10 cellular contexts compared by ENCODE assay signal in genomic region chr9:84293001-84293798, GRCh38. TPM values are rescaled to one million over a fixed set of nuclear protein-coding genes. Genes with fewer than 3 reads are reported as not detected.
A peak's percentile ranks its signal among the peaks of the same experiment; 100 is the strongest.
DNase-seq lines count a peak whose midpoint lies in the region; ATAC-seq and TF ChIP-seq lines count a peak whose summit lies in the region.
"Had no signal": no experiment of that assay in that cellular context is flagged by ENCODE, and none has a peak within 500 bp of the region (broad histone marks: within the 10 kb centered on the region; RNA-seq: fewer than 3 reads in every experiment).

No MANE protein-coding gene starts in this region.

- ATAC-seq in GM18867 (IDR thresholded peaks at IDR 0.05; ENCODE audit: unreplicated experiment), result peak; percentile 61
- peak; percentile 67 for ATAC-seq in GM21619 (IDR thresholded peaks at IDR 0.05; ENCODE audit: unreplicated experiment)
- ATAC-seq in IMR-90 (ENCODE audit: low read depth), result no peak
- ATAC-seq in mucosa of descending colon, result peak; percentile 67
- no peak for ATAC-seq in Right ventricle myocardium superior (ENCODE audit: poor library complexity)
- ATAC-seq: body of pancreas, HCT116 had no signal

- H3K18ac ChIP-seq in IMR-90 (ENCODE audit: low read depth, low read length), result no peak overlapping the region

- DNase-seq in IMR-90 (no peak), mucosa of descending colon (no peak), Right ventricle myocardium superior (no peak), epidermal melanocyte (ENCODE audit: insufficient read length, low spot score) (no peak), midbrain (lab: John Stamatoyannopoulos, UW) (no peak), NCI-H1694 (lab: John Stamatoyannopoulos, UW) (no peak)
- DNase-seq: body of pancreas had no signal

- no peaks in the 10 kb centered on the region for H3K9me3 ChIP-seq in IMR-90 (ENCODE audit: control insufficient read depth, insufficient read depth, low read length)
- H3K9me3 ChIP-seq in mucosa of descending colon, result no peaks in the 10 kb centered on the region
- H3K9me3 ChIP-seq: body of pancreas had no signal

- CTCF ChIA-PET in IMR-90 (lab: Yijun Ruan, JAX), result no interaction called here

- no peak overlapping the region for H3K56ac ChIP-seq in IMR-90 (ENCODE audit: extremely low read depth, insufficient read depth, low read length)

- H3K4me3 ChIP-seq in IMR-90 (ENCODE audit: insufficient read depth, low read depth, low read length) (no peak overlapping the region), mucosa of descending colon (no peak overlapping the region)
- H3K4me3 ChIP-seq: body of pancreas had no signal

- WGBS in IMR-90 (ENCODE audit: extremely low coverage in 2 of 2, insufficient read length in 1 of 2), 2 experiments, result no CpG with 5 or more reads among the region's 4 CpGs

- no peak overlapping the region for H4K91ac ChIP-seq in IMR-90 (ENCODE audit: insufficient read depth, low read depth, low read length)

- no peak overlapping the region for H2BK15ac ChIP-seq in IMR-90 (ENCODE audit: low read depth, low read length)

- no peak for TF ChIP-seq RAD21 in IMR-90 (IDR thresholded peaks at IDR 0.05; ENCODE audit: low read length)

- H4K5ac ChIP-seq in IMR-90 (ENCODE audit: low read depth, low read length), result no peak overlapping the region

- no peak for TF ChIP-seq POLR2A in IMR-90 (IDR thresholded peaks at IDR 0.05; ENCODE audit: low read depth, low read length)

- no peak overlapping the region for H2BK120ac ChIP-seq in IMR-90 (ENCODE audit: low read depth, low read length)

- H3K23ac ChIP-seq in IMR-90 (ENCODE audit: low read depth, low read length), result no peak overlapping the region

- intact Hi-C loops in IMR-90 (cut with micrococcal nuclease) (no loop called here), mucosa of descending colon (cut with DNase I, micrococcal nuclease) (no loop called here), Right ventricle myocardium superior (cut with DNase I) (no loop called here)

- no peak overlapping the region for H2AK9ac ChIP-seq in IMR-90 (replicated peaks; ENCODE audit: low read depth, low read length, poor library complexity)

- no peak overlapping the region for H3K4ac ChIP-seq in IMR-90 (ENCODE audit: low read depth, low read length)

- no peak overlapping the region for H2BK20ac ChIP-seq in IMR-90 (ENCODE audit: low read depth, low read length)

- H3K79me1 ChIP-seq in IMR-90 (ENCODE audit: low read depth in 1 of 2, low read length in 2 of 2), result peaks cover 0 to 4% of the 10 kb centered on the region in 2 experiments; a peak in 1 of 4 replicates

- no peak overlapping the region for H4K8ac ChIP-seq in IMR-90 (ENCODE audit: low read depth in 2 of 2, low read length in 2 of 2)

- POLR2A ChIA-PET in IMR-90 (lab: Charles Lee; ENCODE audit: unreplicated experiment), result no interaction called here

- no peak overlapping the region for H3K9ac ChIP-seq in IMR-90 (ENCODE audit: low read depth, low read length)

- no TSS peak for BruUV-seq in IMR-90 (replicated peaks; lab: Mats Ljungman, UMichigan)

- H3K14ac ChIP-seq in IMR-90 (replicated peaks; ENCODE audit: low read depth, low read length), result no peak overlapping the region

- H4K20me1 ChIP-seq in IMR-90 (ENCODE audit: insufficient read depth, low read length), result no peaks in the 10 kb centered on the region

- no peak overlapping the region for H2BK5ac ChIP-seq in IMR-90 (ENCODE audit: low read depth, low read length, poor library complexity, severe bottlenecking)

- no peak overlapping the region for H2AK5ac ChIP-seq in IMR-90 (ENCODE audit: low read depth, low read length)

- H3K9me1 ChIP-seq in IMR-90 (ENCODE audit: insufficient read depth, low read length), result peaks cover 7% of the 10 kb centered on the region

- no peak for TF ChIP-seq CTCF in IMR-90 (conservative IDR thresholded peaks at IDR 0.05; ENCODE audit: low read depth, low read length)
- no peak for TF ChIP-seq CTCF in mucosa of descending colon (IDR thresholded peaks at IDR 0.05)

- H3K4me1 ChIP-seq in IMR-90 (ENCODE audit: control insufficient read depth, insufficient read depth, low read length) (peaks cover 17% of the 10 kb centered on the region), mucosa of descending colon (ENCODE audit: low read depth) (no peaks in the 10 kb centered on the region)
- H3K4me1 ChIP-seq: body of pancreas had no signal

- dilution Hi-C loops in IMR-90 (cut with HindIII; ENCODE audit: low sequenced_read_pairs, unreplicated experiment), result no loop called here

- no peak overlapping the region for H3K27ac ChIP-seq in IMR-90 (ENCODE audit: insufficient read depth, low read length)
- H3K27ac ChIP-seq: body of pancreas had no signal

- in situ Hi-C loops in IMR-90 (cut with MboI; ENCODE audit: low sequenced_read_pairs), result no loop called here

- no peaks in the 10 kb centered on the region for H3K27me3 ChIP-seq in IMR-90 (ENCODE audit: control insufficient read depth, insufficient read depth, low read length)
- H3K27me3 ChIP-seq: body of pancreas had no signal

- H3K36me3 ChIP-seq in IMR-90 (ENCODE audit: control insufficient read depth, insufficient read depth, low read length) (no peaks in the 10 kb centered on the region), mucosa of descending colon (ENCODE audit: low read depth) (no peaks in the 10 kb centered on the region)

- H3K4me2 ChIP-seq in IMR-90 (ENCODE audit: low read depth, low read length), result no peak overlapping the region

- peak overlapping the region; percentile 5 for H2AFZ ChIP-seq in IMR-90 (replicated peaks; ENCODE audit: low read length, poor library complexity)

TF ChIP-seq in IMR-90, 13 proteins besides CTCF, POLR2A, EP300 and RAD21:
- TF ChIP-seq NFE2L2 (IDR thresholded peaks at IDR 0.05; ENCODE audit: low read depth, low read length) (no peak), BHLHE40 (IDR thresholded peaks at IDR 0.05; ENCODE audit: low read depth, low read length) (no peak), CEBPB (IDR thresholded peaks at IDR 0.05; ENCODE audit: low read depth, low read length) (no peak), RCOR1 (IDR thresholded peaks at IDR 0.05; ENCODE audit: insufficient replicate concordance, low read length) (no peak), MXI1 (IDR thresholded peaks at IDR 0.05; ENCODE audit: borderline replicate concordance, low read depth, low read length) (no peak), SMC3 (IDR thresholded peaks at IDR 0.05; ENCODE audit: low read depth, low read length) (no peak), ELK1 (IDR thresholded peaks at IDR 0.05; ENCODE audit: borderline replicate concordance, low read depth, low read length) (no peak), CHD1 (IDR thresholded peaks at IDR 0.05; ENCODE audit: low read depth, low read length) (no peak), FOS (IDR thresholded peaks at IDR 0.05; ENCODE audit: low read depth, low read length) (no peak), MAZ (IDR thresholded peaks at IDR 0.05; ENCODE audit: borderline replicate concordance, low read depth, low read length) (no peak), RFX5 (IDR thresholded peaks at IDR 0.05; ENCODE audit: low read depth, low read length) (no peak), MAFK (IDR thresholded peaks at IDR 0.05; ENCODE audit: low read depth, low read length) (no peak)
- TF ChIP-seq, protein P1, sequence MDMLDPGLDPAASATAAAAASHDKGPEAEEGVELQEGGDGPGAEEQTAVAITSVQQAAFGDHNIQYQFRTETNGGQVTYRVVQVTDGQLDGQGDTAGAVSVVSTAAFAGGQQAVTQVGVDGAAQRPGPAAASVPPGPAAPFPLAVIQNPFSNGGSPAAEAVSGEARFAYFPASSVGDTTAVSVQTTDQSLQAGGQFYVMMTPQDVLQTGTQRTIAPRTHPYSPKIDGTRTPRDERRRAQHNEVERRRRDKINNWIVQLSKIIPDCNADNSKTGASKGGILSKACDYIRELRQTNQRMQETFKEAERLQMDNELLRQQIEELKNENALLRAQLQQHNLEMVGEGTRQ (IDR thresholded peaks at IDR 0.05; ENCODE audit: low read depth, low read length), result no peak

RNA-seq across cellular contexts. Expression of gene SLC28A3, which starts 47.4 kb away (rescaled TPM):
- total RNA-seq in IMR-90 (2012; rRNA removed) (1.9 and 2.2 TPM in 2 replicates), mucosa of descending colon (1 to 10 TPM in 1 of 3 donors, under 1 TPM in 2; 0.35 to 7.2 (median 0.41) TPM), Right ventricle myocardium superior (0.24 TPM)
- polyA plus RNA-seq in IMR-90 (2012; rRNA removed), result 1.0 and 1.1 TPM in 2 replicates
- 0.33 and 0.38 TPM in 2 replicates for polyA plus RNA-seq in IMR-90 (2012; cell fraction: cytosol; rRNA removed)
- 0.27 and 1.1 TPM in 2 replicates for polyA plus RNA-seq in IMR-90 (2012; cell fraction: nucleus; rRNA removed; ENCODE audit: low replicate concordance)

Comparison
In these comparisons a context has a peak if more than half of its experiments do, and no peak if none do; other contexts are left out.
1. ATAC-seq: peak in GM18867 (single experiment), GM21619 (single experiment) and mucosa of descending colon (single experiment); none in IMR-90 (single experiment) and Right ventricle myocardium superior (single experiment).